24 cellular contexts compared by ENCODE assay signal in genomic region chr20:13389115-13389514, GRCh38.
"Had no signal": no experiment of that assay in that cellular context is flagged by ENCODE, and none has a peak within 500 bp of the region (broad histone marks: within the 10 kb centered on the region; RNA-seq: fewer than 3 reads in every experiment).

No MANE protein-coding gene starts in this region.

- DNase-seq: colonic mucosa; cortex of kidney; dermis blood vessel endothelial cell; dorsolateral prefrontal cortex; effector CD4-positive, alpha-beta T cell; effector CD8-positive, alpha-beta T cell; effector memory CD4-positive, alpha-beta T cell; effector memory CD8-positive, alpha-beta T cell; endodermal cell; erythroblast; esophagus squamous epithelium; foreskin fibroblast; foreskin keratinocyte; foreskin melanocyte; gastrocnemius medialis; glutamatergic neuron; head of caudate nucleus; heart left ventricle; heart right ventricle had no signal

- H3K4me3 Mint-ChIP-seq: dendritic cell treated with granulocyte-macrophage colony-stimulating factor and Interleukin-4, amounts not matched to agents 40 ng/mL and 50 ng/mL, for 4 days; effector memory CD8-positive, alpha-beta T cell; endodermal cell had no signal

- H3K27ac ChIP-seq: colonic mucosa, coronary artery, dorsolateral prefrontal cortex, epithelial cell of prostate, esophagus muscularis mucosa, esophagus squamous epithelium, foreskin keratinocyte, gastrocnemius medialis, gastroesophageal sphincter, heart left ventricle, heart right ventricle had no signal

- H3K27me3 Mint-ChIP-seq: dendritic cell treated with granulocyte-macrophage colony-stimulating factor and Interleukin-4, amounts not matched to agents 40 ng/mL and 50 ng/mL, for 4 days; effector memory CD8-positive, alpha-beta T cell had no signal

- H3K27ac Mint-ChIP-seq: dendritic cell treated with granulocyte-macrophage colony-stimulating factor and Interleukin-4, amounts not matched to agents 40 ng/mL and 50 ng/mL, for 4 days; effector memory CD8-positive, alpha-beta T cell; endodermal cell had no signal
